Comparison of ENCODE assay signal across 8 cellular contexts in genomic region chr1:247210386-247211117, GRCh38. TPM values are rescaled to one million over a fixed set of nuclear protein-coding genes. Genes with fewer than 3 reads are reported as not detected.
A peak's percentile ranks its signal among the peaks of the same experiment; 100 is the strongest.
DNase-seq lines count a peak whose midpoint lies in the region; ATAC-seq and TF ChIP-seq lines count a peak whose summit lies in the region.

No MANE protein-coding gene starts in this region.

- H3K4me1 ChIP-seq in colonic mucosa: no peaks in the 10 kb centered on the region

- ATAC-seq in HG03457 (IDR thresholded peaks at IDR 0.05; ENCODE audit: unreplicated experiment) (peak; percentile 87), left colon (peak; percentile 99)

- peaks cover 2% of the 10 kb centered on the region for H3K36me3 ChIP-seq in BJ (ENCODE audit: control insufficient read depth, insufficient read depth, low read length)
- H3K36me3 ChIP-seq in colonic mucosa: no peaks in the 10 kb centered on the region

- TF ChIP-seq CTCF in BJ (IDR thresholded peaks at IDR 0.05; ENCODE audit: insufficient read depth, low read depth, low read length): no peak
- TF ChIP-seq CTCF in colonic mucosa (IDR thresholded peaks at IDR 0.05): no peak

- H3K27me3 ChIP-seq in BJ (ENCODE audit: control insufficient read depth, insufficient read depth, low read length): no peaks in the 10 kb centered on the region
- H3K27me3 ChIP-seq in colonic mucosa: no peaks in the 10 kb centered on the region

- H3K9ac ChIP-seq in colonic mucosa (ENCODE audit: low read depth in 2 of 2, low read length in 2 of 2): peak overlapping the region; percentile 87 to 98

- DNase-seq in BJ (ENCODE audit: low read depth): peak; percentile 39
- DNase-seq in GM19240 (ENCODE audit: insufficient read length, low spot score): peak; percentile 78
- peak; percentile 91 to 92 for DNase-seq in NCI-H524 (lab: John Stamatoyannopoulos, UW)
- DNase-seq in activated CD4-positive, alpha-beta T cell treated with anti-CD3 and anti-CD28 coated beads for 4 hours: peak; percentile 92 to 93
- peak; percentile 99 for DNase-seq in colonic mucosa
- peak; percentile 98 to 100 for DNase-seq in left colon
- peak; percentile 84 to 95 for DNase-seq in stimulated activated CD4-positive, alpha-beta T cell treated with anti-CD3 and anti-CD28 coated beads, Interleukin-1b, Interleukin-23, amount 100 ng/mL, for 4 hours (ENCODE audit: low read depth in 2 of 2)

- H3K4me3 ChIP-seq in BJ (ENCODE audit: low read depth, low read length) (peak overlapping the region; percentile 97), colonic mucosa (peak overlapping the region; percentile 88)

- CTCF ChIA-PET in BJ (lab: Yijun Ruan, JAX): interaction anchor here (1.0 kb wide), 1 partner anchor 14 kb away, joined by 3 read pairs; no protein-coding TSS in a partner anchor

- POLR2A ChIA-PET in BJ (lab: Charles Lee): interaction anchor here (0.5 kb wide), 1 partner anchor 433 kb away, joined by 9 read pairs; no protein-coding TSS in a partner anchor

- intact Hi-C loops in colonic mucosa (cut with DNase I): no loop called here
- intact Hi-C loops in left colon (cut with DNase I, micrococcal nuclease): no loop called here

- peak overlapping the region; percentile 85 for H3K27ac ChIP-seq in colonic mucosa

- no peaks in the 10 kb centered on the region for H3K9me3 ChIP-seq in colonic mucosa

RNA-seq across cellular contexts. Expression of gene ZNF124, which starts 38.7 kb away (rescaled TPM):
- 1.5 and 3.1 TPM in 2 replicates for polyA plus RNA-seq in BJ (2011; rRNA removed)
- polyA minus RNA-seq in BJ (2011; rRNA and poly(A)+ RNA removed): 10.9 and 18.0 TPM in 2 replicates
- 10 to 100 TPM; 31.6 to 43.2 TPM for total RNA-seq in colonic mucosa
- total RNA-seq in left colon: 10 to 100 TPM; 36.9 to 62.3 TPM

RNA-seq across cellular contexts. Expression of gene VN1R5, which starts 45.3 kb away (rescaled TPM):
- not detected in 2 replicates for polyA plus RNA-seq in BJ (2011; rRNA removed)
- not detected in 2 replicates for polyA minus RNA-seq in BJ (2011; rRNA and poly(A)+ RNA removed)
- total RNA-seq in colonic mucosa: not detected
- total RNA-seq in left colon: not detected

Comparison
In these comparisons a context has a peak if more than half of its experiments do, and no peak if none do; other contexts are left out.
1. Peak in every context shown above with its lines: DNase-seq, ATAC-seq, H3K4me3 ChIP-seq and H3K27ac ChIP-seq.
2. DNase-seq: peak in every context shown above with its lines; median percentile 99 in colonic mucosa; 99 in left colon; 92 in activated CD4-positive, alpha-beta T cell treated with anti-CD3 and anti-CD28 coated beads for 4 hours; 92 in NCI-H524; 90 in stimulated activated CD4-positive, alpha-beta T cell treated with anti-CD3 and anti-CD28 coated beads, Interleukin-1b, Interleukin-23, amount 100 ng/mL, for 4 hours; 78 in GM19240; 39 in BJ.